ENCODE assay signal across 1 cellular context in genomic region chr10:70931168-70931805, GRCh38.
TF ChIP-seq lines count a peak whose summit lies in the region.

No MANE protein-coding gene starts in this region.

TF ChIP-seq in HCT116, 20 proteins besides CTCF, POLR2A, EP300 and RAD21 (continued from another document):
- TF ChIP-seq MAX (IDR thresholded peaks at IDR 0.05), result no peak
- no peak for TF ChIP-seq REST (IDR thresholded peaks at IDR 0.05; ENCODE audit: low read depth)
- TF ChIP-seq EGR1 (IDR thresholded peaks at IDR 0.05; ENCODE audit: low read depth), result no peak
- no peak for TF ChIP-seq ZNF274 (IDR thresholded peaks at IDR 0.05; ENCODE audit: low read depth, low read length)
- TF ChIP-seq TCF7L2 (IDR thresholded peaks at IDR 0.05; ENCODE audit: borderline replicate concordance, extremely low read depth, insufficient read depth, insufficient read length), result no peak
- no peak for TF ChIP-seq ZBTB33 (IDR thresholded peaks at IDR 0.05; ENCODE audit: extremely low read depth, insufficient replicate concordance, low read length)
- no peak for TF ChIP-seq EZH2 (IDR thresholded peaks at IDR 0.05)
- no peak for TF ChIP-seq JUND (IDR thresholded peaks at IDR 0.05)
- TF ChIP-seq ATF3 (IDR thresholded peaks at IDR 0.05), result no peak
- TF ChIP-seq ELF1 (IDR thresholded peaks at IDR 0.05; ENCODE audit: borderline replicate concordance, low read depth), result no peak
- no peak for TF ChIP-seq ZFX (IDR thresholded peaks at IDR 0.05)
- TF ChIP-seq CBX3 (IDR thresholded peaks at IDR 0.05; ENCODE audit: low read depth), result no peak
- TF ChIP-seq CEBPB (IDR thresholded peaks at IDR 0.05; ENCODE audit: low read depth), result no peak
- TF ChIP-seq EZH2phosphoT487 (IDR thresholded peaks at IDR 0.05; ENCODE audit: borderline replicate concordance), result no peak
- no peak for TF ChIP-seq SIN3A (IDR thresholded peaks at IDR 0.05; ENCODE audit: low read depth)
- no peak for TF ChIP-seq SRF (IDR thresholded peaks at IDR 0.05; ENCODE audit: low read depth)
- TF ChIP-seq SP1 (IDR thresholded peaks at IDR 0.05; ENCODE audit: low read depth), result no peak
TF ChIP-seq in HCT116: peak in this region for 0.
